Comparison of ENCODE assay signal across 2 cellular contexts in the genomic region with DNA sequence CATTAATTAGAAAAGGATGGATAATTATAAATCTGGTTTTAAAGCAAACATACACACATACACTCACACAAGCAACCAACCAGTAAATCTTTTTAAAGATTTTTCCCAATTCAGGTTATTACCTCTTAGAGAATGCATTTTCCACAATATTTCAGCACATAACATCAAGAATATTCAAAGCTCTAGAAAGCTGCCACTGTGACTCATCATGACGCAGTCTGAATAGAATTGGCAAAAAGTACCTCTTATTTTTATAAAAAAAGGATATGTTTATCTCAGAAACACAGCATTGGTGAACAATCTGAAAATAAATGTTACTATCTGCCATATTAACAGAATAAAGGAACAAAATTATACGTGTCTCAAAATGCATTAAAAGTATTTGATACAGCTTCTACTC.
TF ChIP-seq lines count a peak whose summit lies in the region.

No MANE protein-coding gene starts in this region.

TF ChIP-seq in SK-N-SH treated with all-trans-retinoic acid at 6 μM for 48 hours, 23 proteins besides CTCF, POLR2A, EP300 and RAD21 (continued from another document):
- no peak for TF ChIP-seq PPARA (CRISPR knock-in tag; IDR thresholded peaks at IDR 0.05; ENCODE audit: borderline replicate concordance)
- TF ChIP-seq ISL1 (CRISPR knock-in tag; IDR thresholded peaks at IDR 0.05), result no peak
- TF ChIP-seq, protein P1, sequence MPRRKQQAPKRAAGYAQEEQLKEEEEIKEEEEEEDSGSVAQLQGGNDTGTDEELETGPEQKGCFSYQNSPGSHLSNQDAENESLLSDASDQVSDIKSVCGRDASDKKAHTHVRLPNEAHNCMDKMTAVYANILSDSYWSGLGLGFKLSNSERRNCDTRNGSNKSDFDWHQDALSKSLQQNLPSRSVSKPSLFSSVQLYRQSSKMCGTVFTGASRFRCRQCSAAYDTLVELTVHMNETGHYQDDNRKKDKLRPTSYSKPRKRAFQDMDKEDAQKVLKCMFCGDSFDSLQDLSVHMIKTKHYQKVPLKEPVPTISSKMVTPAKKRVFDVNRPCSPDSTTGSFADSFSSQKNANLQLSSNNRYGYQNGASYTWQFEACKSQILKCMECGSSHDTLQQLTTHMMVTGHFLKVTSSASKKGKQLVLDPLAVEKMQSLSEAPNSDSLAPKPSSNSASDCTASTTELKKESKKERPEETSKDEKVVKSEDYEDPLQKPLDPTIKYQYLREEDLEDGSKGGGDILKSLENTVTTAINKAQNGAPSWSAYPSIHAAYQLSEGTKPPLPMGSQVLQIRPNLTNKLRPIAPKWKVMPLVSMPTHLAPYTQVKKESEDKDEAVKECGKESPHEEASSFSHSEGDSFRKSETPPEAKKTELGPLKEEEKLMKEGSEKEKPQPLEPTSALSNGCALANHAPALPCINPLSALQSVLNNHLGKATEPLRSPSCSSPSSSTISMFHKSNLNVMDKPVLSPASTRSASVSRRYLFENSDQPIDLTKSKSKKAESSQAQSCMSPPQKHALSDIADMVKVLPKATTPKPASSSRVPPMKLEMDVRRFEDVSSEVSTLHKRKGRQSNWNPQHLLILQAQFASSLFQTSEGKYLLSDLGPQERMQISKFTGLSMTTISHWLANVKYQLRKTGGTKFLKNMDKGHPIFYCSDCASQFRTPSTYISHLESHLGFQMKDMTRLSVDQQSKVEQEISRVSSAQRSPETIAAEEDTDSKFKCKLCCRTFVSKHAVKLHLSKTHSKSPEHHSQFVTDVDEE (CRISPR knock-in tag; IDR thresholded peaks at IDR 0.05), result no peak
- TF ChIP-seq BACH2 (CRISPR knock-in tag; IDR thresholded peaks at IDR 0.05; ENCODE audit: borderline replicate concordance), result no peak
- no peak for TF ChIP-seq ZNF565 (CRISPR knock-in tag; conservative IDR thresholded peaks at IDR 0.05; ENCODE audit: low read depth)
- no peak for TF ChIP-seq CSDC2 (CRISPR knock-in tag; IDR thresholded peaks at IDR 0.05)
- no peak for TF ChIP-seq OSR1 (CRISPR knock-in tag; IDR thresholded peaks at IDR 0.05)
- no peak for TF ChIP-seq ESRRG (CRISPR knock-in tag; IDR thresholded peaks at IDR 0.05)
- TF ChIP-seq ZFP3 (CRISPR knock-in tag; IDR thresholded peaks at IDR 0.05), result no peak
- TF ChIP-seq, protein P2, sequence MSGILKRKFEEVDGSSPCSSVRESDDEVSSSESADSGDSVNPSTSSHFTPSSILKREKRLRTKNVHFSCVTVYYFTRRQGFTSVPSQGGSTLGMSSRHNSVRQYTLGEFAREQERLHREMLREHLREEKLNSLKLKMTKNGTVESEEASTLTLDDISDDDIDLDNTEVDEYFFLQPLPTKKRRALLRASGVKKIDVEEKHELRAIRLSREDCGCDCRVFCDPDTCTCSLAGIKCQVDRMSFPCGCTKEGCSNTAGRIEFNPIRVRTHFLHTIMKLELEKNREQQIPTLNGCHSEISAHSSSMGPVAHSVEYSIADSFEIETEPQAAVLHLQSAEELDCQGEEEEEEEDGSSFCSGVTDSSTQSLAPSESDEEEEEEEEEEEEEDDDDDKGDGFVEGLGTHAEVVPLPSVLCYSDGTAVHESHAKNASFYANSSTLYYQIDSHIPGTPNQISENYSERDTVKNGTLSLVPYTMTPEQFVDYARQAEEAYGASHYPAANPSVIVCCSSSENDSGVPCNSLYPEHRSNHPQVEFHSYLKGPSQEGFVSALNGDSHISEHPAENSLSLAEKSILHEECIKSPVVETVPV (CRISPR knock-in tag; IDR thresholded peaks at IDR 0.05), result no peak
- TF ChIP-seq SNAI2 (CRISPR knock-in tag; IDR thresholded peaks at IDR 0.05), result no peak

TF ChIP-seq in endothelial cell of umbilical vein, 7 proteins besides CTCF, POLR2A, EP300 and RAD21 (continued from another document):
- TF ChIP-seq POLR2AphosphoS5 (IDR thresholded peaks at IDR 0.05; ENCODE audit: insufficient read depth, low read depth, low read length), result no peak
